ENCODE assay signal across 15 cellular contexts in genomic region chr10:115696747-115697146, GRCh38.
DNase-seq lines count a peak whose midpoint lies in the region; ATAC-seq and TF ChIP-seq lines count a peak whose summit lies in the region.
"Had no signal": no experiment of that assay in that cellular context is flagged by ENCODE, and none has a peak within 500 bp of the region (broad histone marks: within the 10 kb centered on the region; RNA-seq: fewer than 3 reads in every experiment).

No MANE protein-coding gene starts in this region.

- H3K27me3 ChIP-seq in endodermal cell (ENCODE audit: control insufficient read depth, insufficient read depth, low read length, poor library complexity, severe bottlenecking) = no peaks in the 10 kb centered on the region
- H3K27me3 ChIP-seq in parathyroid adenoma (ENCODE audit: control insufficient read depth, insufficient read depth, low read length) = no peaks in the 10 kb centered on the region
- H3K27me3 ChIP-seq: BE2C had no signal

- H3K4me1 Mint-ChIP-seq in endodermal cell = peaks cover 9% of the 10 kb centered on the region
- H3K4me1 Mint-ChIP-seq: CD4-positive, alpha-beta memory T cell had no signal

- H3K27me3 Mint-ChIP-seq in endodermal cell (ENCODE audit: insufficient read depth) = no peaks in the 10 kb centered on the region
- H3K27me3 Mint-ChIP-seq: CD4-positive, alpha-beta memory T cell had no signal

- H3K79me2 ChIP-seq in parathyroid adenoma = no peaks in the 10 kb centered on the region

- intact Hi-C loops in left cardiac atrium (cut with DNase I) = no loop called here

- DNase-seq in HT1080 (ENCODE audit: low read depth) (peak; percentile 4), NCI-H1105 treated with DMSO at 0.1 percent for 48 hours (lab: John Stamatoyannopoulos, UW) (peak; percentile 48), endodermal cell (peak; percentile 54), left cardiac atrium (no peak), NCI-H2196 treated with DMSO at 0.1 percent for 48 hours (lab: John Stamatoyannopoulos, UW; ENCODE audit: unreplicated experiment) (no peak), kidney glomerular epithelial cell (lab: John Stamatoyannopoulos, UW) (no peak)
- DNase-seq: BE2C; CD4-positive, alpha-beta memory T cell; DMS79; GM23248 had no signal

- no peaks in the 10 kb centered on the region for H3K36me3 Mint-ChIP-seq in endodermal cell (ENCODE audit: low read depth)
- H3K36me3 Mint-ChIP-seq: CD4-positive, alpha-beta memory T cell had no signal

- H3K27ac ChIP-seq in endodermal cell (ENCODE audit: low read depth, low read length) = no peak overlapping the region
- no peak overlapping the region for H3K27ac ChIP-seq in parathyroid adenoma
- H3K27ac ChIP-seq: A549, C4-2B, GM23248 had no signal

- H3K9ac ChIP-seq in endodermal cell (ENCODE audit: extremely low read depth, low read length, poor library complexity, severe bottlenecking) (no peak overlapping the region), parathyroid adenoma (no peak overlapping the region)
- H3K9ac ChIP-seq: GM23248 had no signal

- H3K36me3 ChIP-seq in endodermal cell (ENCODE audit: control insufficient read depth, insufficient read depth, low read length) = no peaks in the 10 kb centered on the region
- no peaks in the 10 kb centered on the region for H3K36me3 ChIP-seq in parathyroid adenoma (ENCODE audit: control insufficient read depth, insufficient read depth, low read length)
- H3K36me3 ChIP-seq: BE2C had no signal

- 66% methylated on average over 2 of the region's 4 CpGs; no CpG with 5 or more reads in 1 of the 2 experiments for WGBS in endodermal cell (ENCODE audit: insufficient coverage in 1 of 2, insufficient read length in 1 of 2), 2 experiments

- no peak overlapping the region for H3K4me3 Mint-ChIP-seq in endodermal cell
- H3K4me3 Mint-ChIP-seq: CD4-positive, alpha-beta memory T cell had no signal

- no peaks in the 10 kb centered on the region for H3K4me1 ChIP-seq in endodermal cell (ENCODE audit: control insufficient read depth, insufficient read depth, low read length)
- H3K4me1 ChIP-seq in parathyroid adenoma = no peaks in the 10 kb centered on the region
- H3K4me1 ChIP-seq: A549, BE2C had no signal

- H3K4me3 ChIP-seq in endodermal cell (ENCODE audit: low read length) (no peak overlapping the region), parathyroid adenoma (ENCODE audit: low read depth, low read length) (no peak overlapping the region)
- H3K4me3 ChIP-seq: A549, GM12878, GM23248 had no signal

- no peak for ATAC-seq in left cardiac atrium
- ATAC-seq: A549, GM12878, HCT116 had no signal

- H3K9me3 Mint-ChIP-seq in endodermal cell = no peaks in the 10 kb centered on the region

- H3K4me2 ChIP-seq in parathyroid adenoma (ENCODE audit: low read length) = no peak overlapping the region
- H3K4me2 ChIP-seq: A549 had no signal

- H3K9me3 ChIP-seq in endodermal cell (ENCODE audit: control insufficient read depth, low read length) = no peaks in the 10 kb centered on the region
- no peaks in the 10 kb centered on the region for H3K9me3 ChIP-seq in parathyroid adenoma (ENCODE audit: control insufficient read depth, low read length)
- H3K9me3 ChIP-seq: A549, BE2C had no signal

- no peak overlapping the region for H3K27ac Mint-ChIP-seq in endodermal cell
- H3K27ac Mint-ChIP-seq: CD4-positive, alpha-beta memory T cell had no signal

- peak overlapping the region; percentile 26 for H2AFZ ChIP-seq in parathyroid adenoma
- H2AFZ ChIP-seq: GM23248 had no signal

- TF ChIP-seq CTCF in endodermal cell (conservative IDR thresholded peaks at IDR 0.05) = no peak
- TF ChIP-seq CTCF in parathyroid adenoma (IDR thresholded peaks at IDR 0.05) = no peak

Comparison
In these comparisons a context has a peak if more than half of its experiments do, and no peak if none do; other contexts are left out.
1. DNase-seq: peak in HT1080 (single experiment), NCI-H1105 treated with DMSO at 0.1 percent for 48 hours (single experiment) and endodermal cell (single experiment); none in left cardiac atrium (single experiment), NCI-H2196 treated with DMSO at 0.1 percent for 48 hours (single experiment) and kidney glomerular epithelial cell (single experiment).